In genomic region chr2:1916881-1917280, GRCh38 we compare ENCODE assay signal across 36 cellular contexts.
"Had no signal": no experiment of that assay in that cellular context is flagged by ENCODE, and none has a peak within 500 bp of the region (broad histone marks: within the 10 kb centered on the region; RNA-seq: fewer than 3 reads in every experiment).

No MANE protein-coding gene starts in this region.

- H3K4me3 ChIP-seq: MG63 had no signal

- H3K27ac ChIP-seq: KMS-11 had no signal

- H3K36me3 ChIP-seq: MG63 had no signal

- DNase-seq: Karpas-422, Kasumi-1, KG1, MG63, MM.1S, MV-4-11, NCI-H1048, NCI-H1092, NCI-H1092 treated with DMSO at 0.1 percent for 48 hours, NCI-H1105, NCI-H1105 treated with DMSO at 0.1 percent for 48 hours, NCI-H1417, NCI-H1417 treated with DMSO at 0.1 percent for 48 hours, NCI-H1436, NCI-H1436 treated with DMSO at 0.1 percent for 48 hours, NCI-H146, NCI-H1694, NCI-H1694 treated with DMSO at 0.1 percent for 48 hours, NCI-H187, NCI-H187 treated with DMSO at 0.1 percent for 48 hours, NCI-H1930, NCI-H2029, NCI-H2029 treated with DMSO at 0.1 percent for 48 hours, NCI-H2081, NCI-H2081 treated with DMSO at 0.1 percent for 48 hours, NCI-H2107, NCI-H2171, NCI-H2171 treated with DMSO at 0.1 percent for 48 hours, NCI-H2227 treated with DMSO at 0.1 percent for 48 hours, NCI-H226, NCI-H345, NCI-H446, NCI-H446 treated with DMSO at 0.1 percent for 48 hours, NCI-H510A, NCI-H510A treated with DMSO at 0.1 percent for 48 hours had no signal

- H3K9me3 ChIP-seq: MG63 had no signal
